Comparison of ENCODE assay signal across 20 cellular contexts in genomic region chr1:86825294-86825693, GRCh38.
A peak's percentile ranks its signal among the peaks of the same experiment; 100 is the strongest.
DNase-seq lines count a peak whose midpoint lies in the region; ATAC-seq, FAIRE-seq and TF ChIP-seq lines count a peak whose summit lies in the region.
"Had no signal": no experiment of that assay in that cellular context is flagged by ENCODE, and none has a peak within 500 bp of the region (broad histone marks: within the 10 kb centered on the region; RNA-seq: fewer than 3 reads in every experiment).

No MANE protein-coding gene starts in this region.

- H3K27me3 ChIP-seq in GM23338 (ENCODE audit: insufficient read depth) = no peaks in the 10 kb centered on the region
- H3K27me3 ChIP-seq: adrenal gland, stomach had no signal

- H3K27ac Mint-ChIP-seq in GM23338 = no peak overlapping the region
- H3K27ac Mint-ChIP-seq in activated CD8-positive, alpha-beta memory T cell treated with anti-CD3 and anti-CD28 coated beads, Interleukin-2, amount 10 ng/mL, durations not matched to agents 7 days and 5 days = no peak overlapping the region
- H3K27ac Mint-ChIP-seq: immature natural killer cell had no signal

- H3K27me3 Mint-ChIP-seq in GM23338 (ENCODE audit: insufficient read depth, low read depth, poor library complexity) = peaks cover 9% of the 10 kb centered on the region
- H3K27me3 Mint-ChIP-seq in activated CD8-positive, alpha-beta memory T cell treated with anti-CD3 and anti-CD28 coated beads, Interleukin-2, amount 10 ng/mL, durations not matched to agents 7 days and 5 days = peaks cover 19% of the 10 kb centered on the region

- H3K79me2 ChIP-seq in GM23338 (replicated peaks; ENCODE audit: insufficient read depth) = no peaks in the 10 kb centered on the region

- H4K20me1 ChIP-seq in GM23338 (replicated peaks; ENCODE audit: insufficient read depth) = no peaks in the 10 kb centered on the region

- no peak overlapping the region for H3K4me2 ChIP-seq in GM23338

- CTCF ChIA-PET in activated CD8-positive, alpha-beta memory T cell treated with anti-CD3 and anti-CD28 coated beads, Interleukin-2, amount 10 ng/mL, durations not matched to agents 7 days and 5 days (lab: Charles Lee) = no interaction called here

- ATAC-seq in GM23338 = no peak
- no peak for ATAC-seq in activated CD8-positive, alpha-beta memory T cell treated with anti-CD3 and anti-CD28 coated beads, Interleukin-2, amount 10 ng/mL, durations not matched to agents 7 days and 5 days

- H3K9me3 Mint-ChIP-seq in GM23338 = peaks cover 2% of the 10 kb centered on the region
- no peaks in the 10 kb centered on the region for H3K9me3 Mint-ChIP-seq in activated CD8-positive, alpha-beta memory T cell treated with anti-CD3 and anti-CD28 coated beads, Interleukin-2, amount 10 ng/mL, durations not matched to agents 7 days and 5 days (ENCODE audit: low read depth)

- H3K27ac ChIP-seq in GM23338 (ENCODE audit: low read depth) = no peak overlapping the region
- H3K27ac ChIP-seq: adrenal gland, stomach, VCaP had no signal

- no peaks in the 10 kb centered on the region for H3K9me2 ChIP-seq in GM23338 (ENCODE audit: insufficient read depth)

- FAIRE-seq in RCC 7860 (lab: Jason Lieb, UNC) = no peak
- FAIRE-seq: colon had no signal

- H3K4me1 ChIP-seq in GM23338 (ENCODE audit: insufficient read depth) = no peaks in the 10 kb centered on the region
- H3K4me1 ChIP-seq: adrenal gland had no signal

- no peaks in the 10 kb centered on the region for H3K36me3 ChIP-seq in GM23338 (ENCODE audit: insufficient read depth)
- H3K36me3 ChIP-seq: adrenal gland, stomach had no signal

- H3K36me3 Mint-ChIP-seq in GM23338 (ENCODE audit: low read depth) = no peaks in the 10 kb centered on the region
- no peaks in the 10 kb centered on the region for H3K36me3 Mint-ChIP-seq in activated CD8-positive, alpha-beta memory T cell treated with anti-CD3 and anti-CD28 coated beads, Interleukin-2, amount 10 ng/mL, durations not matched to agents 7 days and 5 days
- H3K36me3 Mint-ChIP-seq: immature natural killer cell had no signal

- no peak overlapping the region for H3K4me3 Mint-ChIP-seq in GM23338
- no peak overlapping the region for H3K4me3 Mint-ChIP-seq in activated CD8-positive, alpha-beta memory T cell treated with anti-CD3 and anti-CD28 coated beads, Interleukin-2, amount 10 ng/mL, durations not matched to agents 7 days and 5 days
- H3K4me3 Mint-ChIP-seq: immature natural killer cell, neural crest cell had no signal

- H3F3A ChIP-seq in GM23338 (replicated peaks; ENCODE audit: low read depth) = no peaks in the 10 kb centered on the region

- no peak for TF ChIP-seq CTCF in AG10803 (conservative IDR thresholded peaks at IDR 0.05; ENCODE audit: low read length)
- TF ChIP-seq CTCF in GM23338 (conservative IDR thresholded peaks at IDR 0.05; ENCODE audit: low read depth in 2 of 2) = no peak

- H3K4me3 ChIP-seq in AG10803 (ENCODE audit: low read length) (no peak overlapping the region), GM23338 (no peak overlapping the region)
- H3K4me3 ChIP-seq: adrenal gland, stomach had no signal

- DNase-seq in AG10803 (ENCODE audit: low read depth) = peak; percentile 54
- no peak for DNase-seq in GM23338 (ENCODE audit: low spot score)
- DNase-seq in amniotic stem cell (lab: John Stamatoyannopoulos, UW) = peak; percentile 13
- DNase-seq in iris pigment epithelial cell (ENCODE audit: low read depth) = peak; percentile 34
- DNase-seq in NCI-H774 (lab: John Stamatoyannopoulos, UW) = no peak
- no peak for DNase-seq in medulla oblongata (ENCODE audit: extremely low spot score)
- no peak for DNase-seq in RCC 7860 (ENCODE audit: low spot score)
- no peak for DNase-seq in activated CD8-positive, alpha-beta memory T cell treated with anti-CD3 and anti-CD28 coated beads, Interleukin-2, amount 10 ng/mL, durations not matched to agents 7 days and 5 days
- DNase-seq: activated CD8-positive, alpha-beta memory T cell treated with anti-CD3 and anti-CD28 coated beads for 24 hours; Caco-2; glutamatergic neuron; HCEC 1CT; immature natural killer cell; NCI-H1930; stimulated activated CD4-positive, alpha-beta T cell treated with anti-CD3 and anti-CD28 coated beads, Interleukin-15, amount 100 ng/mL, for 24 hours; stomach had no signal

- H3K4me1 Mint-ChIP-seq in GM23338 = peaks cover 14% of the 10 kb centered on the region; the same call in 2 of the 3 replicates
- H3K4me1 Mint-ChIP-seq in activated CD8-positive, alpha-beta memory T cell treated with anti-CD3 and anti-CD28 coated beads, Interleukin-2, amount 10 ng/mL, durations not matched to agents 7 days and 5 days = no peaks in the 10 kb centered on the region
- H3K4me1 Mint-ChIP-seq: immature natural killer cell, neural crest cell had no signal

- peak overlapping the region; percentile 80 for H2AFZ ChIP-seq in GM23338

TF ChIP-seq in GM23338, 12 proteins besides CTCF, POLR2A, EP300 and RAD21 (continues in another document):
- no peak for TF ChIP-seq CREB1 (CRISPR knock-in tag; IDR thresholded peaks at IDR 0.05; ENCODE audit: low read depth)
- TF ChIP-seq STAT1 (IDR thresholded peaks at IDR 0.05; ENCODE audit: unreplicated experiment) = no peak
- no peak for TF ChIP-seq NANOG (IDR thresholded peaks at IDR 0.05; ENCODE audit: borderline replicate concordance)
- TF ChIP-seq, protein P1, sequence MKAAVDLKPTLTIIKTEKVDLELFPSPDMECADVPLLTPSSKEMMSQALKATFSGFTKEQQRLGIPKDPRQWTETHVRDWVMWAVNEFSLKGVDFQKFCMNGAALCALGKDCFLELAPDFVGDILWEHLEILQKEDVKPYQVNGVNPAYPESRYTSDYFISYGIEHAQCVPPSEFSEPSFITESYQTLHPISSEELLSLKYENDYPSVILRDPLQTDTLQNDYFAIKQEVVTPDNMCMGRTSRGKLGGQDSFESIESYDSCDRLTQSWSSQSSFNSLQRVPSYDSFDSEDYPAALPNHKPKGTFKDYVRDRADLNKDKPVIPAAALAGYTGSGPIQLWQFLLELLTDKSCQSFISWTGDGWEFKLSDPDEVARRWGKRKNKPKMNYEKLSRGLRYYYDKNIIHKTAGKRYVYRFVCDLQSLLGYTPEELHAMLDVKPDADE (IDR thresholded peaks at IDR 0.05) = no peak
- no peak for TF ChIP-seq ZNF114 (CRISPR knock-in tag; IDR thresholded peaks at IDR 0.05)
- TF ChIP-seq ZNF462 (CRISPR knock-in tag; IDR thresholded peaks at IDR 0.05) = no peak
- no peak for TF ChIP-seq ZNF331 (CRISPR knock-in tag; IDR thresholded peaks at IDR 0.05; ENCODE audit: low read depth)
- TF ChIP-seq EZH2 (IDR thresholded peaks at IDR 0.05; ENCODE audit: low read depth, unreplicated experiment) = no peak
- TF ChIP-seq POLR2AphosphoS5 (IDR thresholded peaks at IDR 0.05; ENCODE audit: low read depth) = no peak
- TF ChIP-seq EZH2phosphoT487 (IDR thresholded peaks at IDR 0.05; ENCODE audit: unreplicated experiment) = no peak

Comparison
In these comparisons a context has a peak if more than half of its experiments do, and no peak if none do; other contexts are left out.
1. DNase-seq: peak in AG10803 (single experiment), amniotic stem cell (single experiment) and iris pigment epithelial cell (single experiment); none in GM23338 (single experiment), NCI-H774 (single experiment), medulla oblongata (single experiment), RCC 7860 (single experiment) and activated CD8-positive, alpha-beta memory T cell treated with anti-CD3 and anti-CD28 coated beads, Interleukin-2, amount 10 ng/mL, durations not matched to agents 7 days and 5 days (single experiment).